In genomic region chr11:8786933-8787332, GRCh38 we compare ENCODE assay signal across 15 cellular contexts.
DNase-seq lines count a peak whose midpoint lies in the region; ATAC-seq and TF ChIP-seq lines count a peak whose summit lies in the region.
"Had no signal": no experiment of that assay in that cellular context is flagged by ENCODE, and none has a peak within 500 bp of the region (broad histone marks: within the 10 kb centered on the region; RNA-seq: fewer than 3 reads in every experiment).

No MANE protein-coding gene starts in this region.

- ATAC-seq in SK-N-SH treated with all-trans-retinoic acid at 6 μM for 48 hours, result peak; percentile 69; the same call in 2 of the 3 replicates
- no peak for ATAC-seq in GM18520 (IDR thresholded peaks at IDR 0.05; ENCODE audit: unreplicated experiment)
- ATAC-seq: activated CD8-positive, alpha-beta T cell treated with anti-CD3 and anti-CD28 coated beads for 36 hours; HCT116 had no signal

- peaks cover 50 to 95% (median 91%) of the 10 kb centered on the region in 4 donors for H3K4me1 ChIP-seq in esophagus muscularis mucosa
- H3K4me1 ChIP-seq: SJSA1 had no signal

- no peaks in the 10 kb centered on the region for H3K27me3 Mint-ChIP-seq in nephron (ENCODE audit: low read depth)

- peaks cover 8% of the 10 kb centered on the region for H3K36me3 Mint-ChIP-seq in nephron (ENCODE audit: low read depth)

- no peaks in the 10 kb centered on the region for H3K27me3 ChIP-seq in esophagus muscularis mucosa
- H3K27me3 ChIP-seq: SJSA1, thyroid gland had no signal

- no peak for TF ChIP-seq EP300 in esophagus muscularis mucosa (IDR thresholded peaks at IDR 0.05)

- H3K4me3 ChIP-seq in AG10803 (ENCODE audit: low read length) (no peak overlapping the region), esophagus muscularis mucosa (no peak overlapping the region)
- H3K4me3 ChIP-seq: SJSA1, thyroid gland had no signal

- peak overlapping the region in 2 of 3 experiments; percentile 4 to 61 for H3K27ac Mint-ChIP-seq in nephron
- H3K27ac Mint-ChIP-seq: activated CD8-positive, alpha-beta T cell treated with anti-CD3 and anti-CD28 coated beads for 36 hours had no signal

- H3K4me1 Mint-ChIP-seq in nephron, result peaks cover 49% of the 10 kb centered on the region

- intact Hi-C loops in esophagus muscularis mucosa (cut with DNase I), result no loop called here

- peak overlapping the region; percentile 53 to 83 (median 71) for H3K27ac ChIP-seq in esophagus muscularis mucosa (replicated peaks in 1 of 4)
- H3K27ac ChIP-seq: SJSA1, thyroid gland had no signal

- in situ Hi-C loops in GM13977 (cut with MboI; ENCODE audit: low pct_unique_long_range_greater_than_20kb, low sequenced_read_pairs, unreplicated experiment), result no loop called here

- H3K9me3 ChIP-seq in esophagus muscularis mucosa, result no peaks in the 10 kb centered on the region
- H3K9me3 ChIP-seq: SJSA1, thyroid gland had no signal

- WGBS in esophagus muscularis mucosa, result 65% methylated on average over 1 of the region's 1 CpG

- H3K4me3 Mint-ChIP-seq in nephron, result no peak overlapping the region
- H3K4me3 Mint-ChIP-seq: activated CD8-positive, alpha-beta T cell treated with anti-CD3 and anti-CD28 coated beads for 36 hours had no signal

- H3K36me3 ChIP-seq in esophagus muscularis mucosa, result no peaks in the 10 kb centered on the region
- H3K36me3 ChIP-seq: SJSA1, thyroid gland had no signal

- TF ChIP-seq CTCF in AG10803 (conservative IDR thresholded peaks at IDR 0.05; ENCODE audit: low read length) (peak; percentile 46), esophagus muscularis mucosa (IDR thresholded peaks at IDR 0.05) (peak; percentile 28 to 46 (median 29)), nephron (IDR thresholded peaks at IDR 0.05; ENCODE audit: unreplicated experiment in 3 of 3) (no peak), GM13977 (IDR thresholded peaks at IDR 0.05; ENCODE audit: extremely low read depth, insufficient read depth, missing control alignments) (no peak)

- DNase-seq in AG10803 (ENCODE audit: low read depth), result peak; percentile 48
- DNase-seq in esophagus muscularis mucosa (ENCODE audit: extremely low spot score), result no peak
- no peak for DNase-seq in D341Med (ENCODE audit: low spot score)
- DNase-seq in GM13977 (ENCODE audit: low spot score), result no peak
- no peak for DNase-seq in NCI-H2081 (lab: John Stamatoyannopoulos, UW)
- DNase-seq: activated CD8-positive, alpha-beta T cell treated with anti-CD3 and anti-CD28 coated beads for 36 hours; activated gamma-delta T cell treated with Interleukin-2 at 50 U/mL for 16 hours; NCI-H2171 treated with DMSO at 0.1 percent for 48 hours; occipital lobe had no signal

- H3K9me3 Mint-ChIP-seq in nephron, result no peaks in the 10 kb centered on the region
- H3K9me3 Mint-ChIP-seq: activated CD8-positive, alpha-beta T cell treated with anti-CD3 and anti-CD28 coated beads for 36 hours had no signal

- no peak for TF ChIP-seq POLR2A in esophagus muscularis mucosa (IDR thresholded peaks at IDR 0.05; ENCODE audit: low read depth)

TF ChIP-seq in SK-N-SH treated with all-trans-retinoic acid at 6 μM for 48 hours, 23 proteins besides CTCF, POLR2A, EP300 and RAD21:
- TF ChIP-seq ZC3H10 (CRISPR knock-in tag; IDR thresholded peaks at IDR 0.05), result no peak
- no peak for TF ChIP-seq CSDC2 (CRISPR knock-in tag; IDR thresholded peaks at IDR 0.05)
- TF ChIP-seq PATZ1 (CRISPR knock-in tag; IDR thresholded peaks at IDR 0.05; ENCODE audit: borderline replicate concordance), result no peak
- no peak for TF ChIP-seq CREB5 (CRISPR knock-in tag; IDR thresholded peaks at IDR 0.05; ENCODE audit: low read depth)
- no peak for TF ChIP-seq TCF4 (CRISPR knock-in tag; IDR thresholded peaks at IDR 0.05; ENCODE audit: borderline replicate concordance)
- TF ChIP-seq BACH2 (CRISPR knock-in tag; IDR thresholded peaks at IDR 0.05; ENCODE audit: borderline replicate concordance), result no peak
- no peak for TF ChIP-seq ZNF565 (CRISPR knock-in tag; conservative IDR thresholded peaks at IDR 0.05; ENCODE audit: low read depth)
- no peak for TF ChIP-seq ESRRG (CRISPR knock-in tag; IDR thresholded peaks at IDR 0.05)
- TF ChIP-seq ZNF70 (CRISPR knock-in tag; IDR thresholded peaks at IDR 0.05), result no peak
- no peak for TF ChIP-seq SNAI2 (CRISPR knock-in tag; IDR thresholded peaks at IDR 0.05)
- TF ChIP-seq TOX (CRISPR knock-in tag; IDR thresholded peaks at IDR 0.05; ENCODE audit: borderline replicate concordance), result no peak

Comparison
In these comparisons a context has a peak if more than half of its experiments do, and no peak if none do; other contexts are left out.
1. CTCF ChIP-seq: peak in AG10803 (single experiment) and esophagus muscularis mucosa (3 of 3); none in nephron (0 of 3) and GM13977 (single experiment).